In genomic region chr2:1071650-1072049, GRCh38 we compare ENCODE assay signal across 33 cellular contexts.
DNase-seq lines count a peak whose midpoint lies in the region; ATAC-seq, FAIRE-seq and TF ChIP-seq lines count a peak whose summit lies in the region.
"Had no signal": no experiment of that assay in that cellular context is flagged by ENCODE, and none has a peak within 500 bp of the region (broad histone marks: within the 10 kb centered on the region; RNA-seq: fewer than 3 reads in every experiment).

No MANE protein-coding gene starts in this region.

- H3K4me1 ChIP-seq in HepG2 (ENCODE audit: insufficient read depth, low read length) (no peaks in the 10 kb centered on the region), right lobe of liver (no peaks in the 10 kb centered on the region), A549 (no peaks in the 10 kb centered on the region), BLaER1 (peaks cover 28% of the 10 kb centered on the region)
- H3K4me1 ChIP-seq: BE2C, Caco-2 had no signal

- no peak overlapping the region for H3K4me3 Mint-ChIP-seq in T-helper 17 cell
- H3K4me3 Mint-ChIP-seq: B cell; CD14-positive monocyte; CD4-positive, alpha-beta memory T cell; CD4-positive, alpha-beta T cell; CD4-positive, CD25-positive, alpha-beta regulatory T cell; CD8-positive, alpha-beta memory T cell; CD8-positive, alpha-beta T cell had no signal

- in situ Hi-C loops in HepG2 (cut with HindIII; ENCODE audit: extremely low pct_ligation_motif_present, low pct_unique_long_range_greater_than_20kb), result no loop called here

- ATAC-seq in HepG2 (no peak), right lobe of liver (no peak), A549 (no peak), HG03108 (IDR thresholded peaks at IDR 0.05; ENCODE audit: unreplicated experiment) (no peak), T-helper 17 cell (no peak)
- ATAC-seq: CD8-positive, alpha-beta T cell had no signal

- no peaks in the 10 kb centered on the region for H4K20me1 ChIP-seq in HepG2 (ENCODE audit: insufficient read depth, low read length)
- H4K20me1 ChIP-seq in BLaER1, result no peaks in the 10 kb centered on the region
- H4K20me1 ChIP-seq: BLaER1 treated with 17β-estradiol and CSF1 and Interleukin-3, amounts not matched to agents 10 nM and 100 nM had no signal

- FAIRE-seq in HepG2 (lab: Jason Lieb, UNC), result no peak
- FAIRE-seq in A549 (lab: Jason Lieb, UNC), result no peak
- FAIRE-seq: A204.1, D721Med had no signal

- peaks cover 5% of the 10 kb centered on the region for H3K27me3 Mint-ChIP-seq in T-helper 17 cell
- H3K27me3 Mint-ChIP-seq: B cell; CD4-positive, alpha-beta T cell; CD4-positive, CD25-positive, alpha-beta regulatory T cell; CD8-positive, alpha-beta memory T cell had no signal

- TF ChIP-seq POLR2A in HepG2 (IDR thresholded peaks at IDR 0.05; ENCODE audit: insufficient read depth in 1 of 2, low read depth in 2 of 2, low read length in 2 of 2) (no peak), right lobe of liver (IDR thresholded peaks at IDR 0.05) (no peak), A549 (IDR thresholded peaks at IDR 0.05; ENCODE audit: low read length) (no peak)

- no peak overlapping the region for H2AFZ ChIP-seq in HepG2 (ENCODE audit: low read length)

- peaks cover 2 to 12% of the 10 kb centered on the region in 2 experiments; a peak in 3 of 5 replicates for H3K27me3 ChIP-seq in HepG2 (ENCODE audit: control insufficient read depth in 1 of 2, insufficient read depth in 2 of 2, low read length in 2 of 2)
- no peaks in the 10 kb centered on the region for H3K27me3 ChIP-seq in right lobe of liver
- no peaks in the 10 kb centered on the region for H3K27me3 ChIP-seq in BLaER1
- H3K27me3 ChIP-seq: BE2C; BLaER1 treated with 17β-estradiol and CSF1 and Interleukin-3, amounts not matched to agents 10 nM and 100 nM had no signal

- H3K9ac ChIP-seq in HepG2 (ENCODE audit: insufficient read depth, low read depth, low read length) (no peak overlapping the region), BLaER1 (no peak overlapping the region)
- H3K9ac ChIP-seq: BLaER1 treated with 17β-estradiol and CSF1 and Interleukin-3, amounts not matched to agents 10 nM and 100 nM had no signal

- TF ChIP-seq CTCF in HepG2 (CRISPR knock-in tag; IDR thresholded peaks at IDR 0.05) (no peak), right lobe of liver (IDR thresholded peaks at IDR 0.05) (no peak), A549 (IDR thresholded peaks at IDR 0.05) (no peak)

- no peaks in the 10 kb centered on the region for H3K79me2 ChIP-seq in HepG2 (ENCODE audit: insufficient read depth, low read length)

- no peaks in the 10 kb centered on the region for H3K36me3 Mint-ChIP-seq in T-helper 17 cell (ENCODE audit: low read depth)
- H3K36me3 Mint-ChIP-seq: CD14-positive monocyte; CD4-positive, alpha-beta memory T cell; CD4-positive, CD25-positive, alpha-beta regulatory T cell; CD8-positive, alpha-beta memory T cell had no signal

- POLR2A ChIA-PET in HepG2 (lab: Yijun Ruan, JAX), result no interaction called here
- POLR2A ChIA-PET in A549 (lab: Yijun Ruan, JAX), result no interaction called here

- TF ChIP-seq RAD21 in HepG2 (CRISPR knock-in tag; IDR thresholded peaks at IDR 0.05) (no peak), A549 (conservative IDR thresholded peaks at IDR 0.05 in 1 of 2, IDR thresholded peaks at IDR 0.05 in 1 of 2) (no peak)

- H3K4me3 ChIP-seq in HepG2 (replicated peaks in 1 of 3; ENCODE audit: insufficient read depth in 1 of 3, low read depth in 2 of 3, low read length in 3 of 3) (no peak overlapping the region), right lobe of liver (no peak overlapping the region), A549 (no peak overlapping the region), BLaER1 (no peak overlapping the region)
- H3K4me3 ChIP-seq: BLaER1 treated with 17β-estradiol and CSF1 and Interleukin-3, amounts not matched to agents 10 nM and 100 nM had no signal

- 45% methylated on average over 3 of the region's 3 CpGs for WGBS in HepG2 (ENCODE audit: low lambda C conversion rate)
- WGBS in right lobe of liver (ENCODE audit: insufficient coverage, low coverage, low lambda C conversion rate, missing lambda C conversion rate), result 83% methylated on average over 3 of the region's 3 CpGs
- 35% methylated on average over 3 of the region's 3 CpGs for WGBS in A549 (ENCODE audit: missing lambda C conversion rate)

- peaks cover 6% of the 10 kb centered on the region for H3K4me1 Mint-ChIP-seq in T-helper 17 cell
- H3K4me1 Mint-ChIP-seq: B cell; CD14-positive monocyte; CD4-positive, alpha-beta memory T cell; CD4-positive, CD25-positive, alpha-beta regulatory T cell; CD8-positive, alpha-beta memory T cell had no signal

- CTCF ChIA-PET in HepG2 (lab: Yijun Ruan, JAX; ENCODE audit: low intra/inter-chr PET ratio, low total read pairs), result no interaction called here
- CTCF ChIA-PET in A549 (lab: Yijun Ruan, JAX), result no interaction called here

- DNase-seq in HepG2 (ENCODE audit: low spot score) (no peak), right lobe of liver (no peak), A549 (ENCODE audit: low read depth in 1 of 2, low spot score in 1 of 2) (no peak), T-helper 17 cell (no peak)
- DNase-seq: 8988T; ACHN; AML-193; BE2C; C1 segment of cervical spinal cord; Caco-2; Calu3; CD4-positive, alpha-beta memory T cell; CD4-positive, alpha-beta T cell; CD4-positive, CD25-positive, alpha-beta regulatory T cell; CD8-positive, alpha-beta memory T cell; CD8-positive, alpha-beta T cell; COR-L47; DMS 273 treated with DMSO at 0.1 percent for 48 hours; DMS153; DMS53; DMS79; DMS79 treated with DMSO at 0.1 percent for 48 hours; DND-41; EL had no signal

- H3K36me3 ChIP-seq in HepG2 (replicated peaks in 1 of 2; ENCODE audit: control insufficient read depth in 1 of 2, insufficient read depth in 2 of 2, low read length in 2 of 2), result no peaks in the 10 kb centered on the region
- H3K36me3 ChIP-seq in right lobe of liver, result no peaks in the 10 kb centered on the region
- no peaks in the 10 kb centered on the region for H3K36me3 ChIP-seq in BLaER1
- H3K36me3 ChIP-seq: BE2C; BLaER1 treated with 17β-estradiol and CSF1 and Interleukin-3, amounts not matched to agents 10 nM and 100 nM had no signal

- H3K27ac ChIP-seq in HepG2 (ENCODE audit: extremely low read length, insufficient read depth, low read length), result no peak overlapping the region
- no peak overlapping the region for H3K27ac ChIP-seq in right lobe of liver
- H3K27ac ChIP-seq in A549, result no peak overlapping the region
- H3K27ac ChIP-seq in BLaER1, result no peak overlapping the region
- H3K27ac ChIP-seq: 22Rv1; BLaER1 treated with 17β-estradiol and CSF1 and Interleukin-3, amounts not matched to agents 10 nM and 100 nM; C4-2B had no signal

- H3K4me2 ChIP-seq in HepG2 (ENCODE audit: low read depth, low read length) (no peak overlapping the region), A549 (no peak overlapping the region), BLaER1 (peak overlapping the region; percentile 36; the same call in 1 of the 2 replicates)

- no TSS peak for BruUV-seq in HepG2 (replicated peaks; lab: Mats Ljungman, UMichigan)

- intact Hi-C loops in HepG2 (cut with micrococcal nuclease; ENCODE audit: unreplicated experiment), result no loop called here
- intact Hi-C loops in right lobe of liver (cut with DNase I), result no loop called here

- no peak overlapping the region for H3K27ac Mint-ChIP-seq in T-helper 17 cell
- H3K27ac Mint-ChIP-seq: B cell; CD14-positive monocyte; CD4-positive, alpha-beta memory T cell; CD4-positive, alpha-beta T cell; CD4-positive, CD25-positive, alpha-beta regulatory T cell; CD8-positive, alpha-beta memory T cell; CD8-positive, alpha-beta T cell had no signal

- no peaks in the 10 kb centered on the region for H3K9me3 ChIP-seq in HepG2 (ENCODE audit: low read length)
- H3K9me3 ChIP-seq in right lobe of liver, result no peaks in the 10 kb centered on the region
- H3K9me3 ChIP-seq in A549, result no peaks in the 10 kb centered on the region
- peaks cover 6% of the 10 kb centered on the region for H3K9me3 ChIP-seq in BLaER1
- no peaks in the 10 kb centered on the region for H3K9me3 ChIP-seq in T-helper 17 cell (ENCODE audit: control insufficient read depth, low read length, poor library complexity, severe bottlenecking)
- H3K9me3 ChIP-seq: BE2C, Caco-2 had no signal

- TF ChIP-seq EP300 in HepG2 (IDR thresholded peaks at IDR 0.05; ENCODE audit: low read depth in 2 of 2, low read length in 2 of 2), result no peak
- TF ChIP-seq EP300 in HepG2 (CRISPR knock-in tag; IDR thresholded peaks at IDR 0.05; ENCODE audit: borderline replicate concordance), result no peak
- no peak for TF ChIP-seq EP300 in A549 (IDR thresholded peaks at IDR 0.05)

TF ChIP-seq in HepG2, 621 proteins besides CTCF, POLR2A, EP300 and RAD21 (continues in another document):
- peak; percentile 45 to 53; a peak in 3 of 4 replicates for TF ChIP-seq MAFK (conservative IDR thresholded peaks at IDR 0.05 in 1 of 2, IDR thresholded peaks at IDR 0.05 in 1 of 2; ENCODE audit: low read length in 2 of 2)
- no peak for TF ChIP-seq ZNF20 (CRISPR knock-in tag; IDR thresholded peaks at IDR 0.05)
- peak; percentile 0; the same call in 1 of the 2 replicates for TF ChIP-seq MNT (IDR thresholded peaks at IDR 0.05)

TF ChIP-seq in A549, 52 proteins besides CTCF, POLR2A, EP300 and RAD21:
- TF ChIP-seq MAX (IDR thresholded peaks at IDR 0.05) (no peak), MAFK (IDR thresholded peaks at IDR 0.05; ENCODE audit: partially characterized antibody) (peak; percentile 53), SMC3 (IDR thresholded peaks at IDR 0.05) (no peak), E2F6 (IDR thresholded peaks at IDR 0.05; ENCODE audit: borderline replicate concordance, low read depth) (no peak)

Comparison
In these comparisons a context has a peak if more than half of its experiments do, and no peak if none do; other contexts are left out.
1. Of the 38 proteins assayed by ChIP-seq in both HepG2 and A549: peak only in HepG2: none; only in A549: none; in both: MAFK; in neither: 37.